Comparison of ENCODE assay signal across 9 cellular contexts in the genomic region with DNA sequence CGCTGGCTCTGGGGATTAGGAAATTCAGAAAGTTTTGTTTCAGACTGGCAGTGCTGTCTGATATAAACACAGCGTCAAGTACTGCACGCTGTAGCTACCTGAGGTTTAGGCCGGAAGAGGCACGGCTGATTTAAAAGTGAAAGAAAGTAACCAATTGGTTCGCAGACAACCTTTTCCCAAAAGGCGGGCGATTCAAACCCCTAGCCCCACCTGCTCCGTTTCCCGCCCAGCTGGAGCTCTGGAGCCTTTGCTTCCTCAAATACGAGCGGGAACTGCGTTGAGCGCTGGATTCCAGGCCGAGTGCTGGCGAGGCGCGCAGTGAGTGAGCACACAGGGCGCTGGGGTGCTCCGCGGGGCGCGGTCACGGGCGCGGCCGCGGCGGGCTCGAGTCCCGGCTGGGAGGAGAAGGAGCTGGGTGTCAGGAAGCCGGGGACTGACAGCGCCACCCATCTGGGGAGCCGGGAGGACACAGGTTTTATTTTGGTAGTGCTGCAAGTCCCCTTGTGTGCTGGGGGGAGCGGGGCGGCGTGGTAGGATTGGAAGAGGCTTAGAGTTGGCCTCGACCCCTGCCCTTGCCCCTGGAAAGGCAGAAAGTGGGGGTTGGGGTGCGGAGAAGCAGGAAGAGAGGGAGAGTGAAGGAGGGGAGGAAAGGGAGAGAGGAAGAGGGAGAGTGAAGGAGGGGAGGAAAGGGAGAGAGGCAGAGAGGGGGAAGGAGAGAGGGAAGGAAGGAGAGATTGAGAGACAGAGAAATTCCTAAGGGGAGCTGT. TPM values are rescaled to one million over a fixed set of nuclear protein-coding genes. Genes with fewer than 3 reads are reported as not detected.
DNase-seq lines count a peak whose midpoint lies in the region; ATAC-seq, FAIRE-seq and TF ChIP-seq lines count a peak whose summit lies in the region.
"Had no signal": no experiment of that assay in that cellular context is flagged by ENCODE, and none has a peak within 500 bp of the region (broad histone marks: within the 10 kb centered on the region; RNA-seq: fewer than 3 reads in every experiment).

No MANE protein-coding gene starts in this region.

- no peak overlapping the region; the same call in 1 of the 2 replicates for H4K8ac ChIP-seq in H1 (ENCODE audit: extremely low read depth, insufficient read depth, low read length)

- 0 out of 2 replicates have a peak overlapping the region, but pooled peaks have one; percentile 32 for H2BK15ac ChIP-seq in H1 (ENCODE audit: low read length)

- peaks cover 0 to 8% (median 0%) of the 10 kb centered on the region in 4 experiments; a peak in 4 of 7 replicates for H3K4me1 ChIP-seq in H1 (replicated peaks in 1 of 4; ENCODE audit: control insufficient read depth in 3 of 4, insufficient read depth in 4 of 4, low read length in 3 of 4)

- peak overlapping the region; percentile 80 for H3K4ac ChIP-seq in H1 (replicated peaks; ENCODE audit: insufficient read length, low read depth, low read length)

- no peaks in the 10 kb centered on the region for H3K36me3 ChIP-seq in BJ (ENCODE audit: control insufficient read depth, insufficient read depth, low read length)
- H3K36me3 ChIP-seq in H1 (ENCODE audit: control insufficient read depth in 2 of 4, insufficient read depth in 4 of 4, low read length in 3 of 4) = peaks cover 0 to 10% (median 2%) of the 10 kb centered on the region in 4 experiments; a peak in 6 of 8 replicates

- no peaks in the 10 kb centered on the region for H3K79me1 ChIP-seq in H1 (ENCODE audit: low read depth, low read length)

- peak overlapping the region; percentile 54 to 69 for H3K4me2 ChIP-seq in H1 (ENCODE audit: insufficient read depth in 1 of 2, low read depth in 2 of 2, low read length in 2 of 2)

- CTCF ChIA-PET in BJ (lab: Yijun Ruan, JAX) (interaction anchor here (0.6 to 6.6 kb wide), 5 partner anchors 9 to 568 kb away, joined by 4 to 56 read pairs (median 9); a partner anchor contains a TSS), H1 (lab: Charles Lee; ENCODE audit: partially characterized antibody) (interaction anchor here (0.6 to 6.1 kb wide), 11 partner anchors 9 to 490 kb away, joined by 3 to 65 read pairs (median 4); a partner anchor contains a TSS)

- TF ChIP-seq CTCF in BJ (IDR thresholded peaks at IDR 0.05; ENCODE audit: insufficient read depth, low read depth, low read length) = 0 out of 2 replicates have a peak, but pooled peaks have one; percentile 8
- TF ChIP-seq CTCF in H1 (IDR thresholded peaks at IDR 0.05; ENCODE audit: control extremely low read depth in 1 of 3, insufficient read depth in 1 of 3, low read depth in 1 of 3, low read length in 3 of 3) = peak; percentile 5 to 33 (median 17); a peak in 3 of 4 replicates

- no peak overlapping the region for H3K18ac ChIP-seq in H1 (ENCODE audit: extremely low read depth, low read length)

- 0 out of 2 replicates have a peak overlapping the region, but pooled peaks have one; percentile 42 for H2BK12ac ChIP-seq in H1 (ENCODE audit: low read depth, low read length)

- peak; percentile 87 for FAIRE-seq in H1 (lab: Jason Lieb, UNC)

- DNase-seq in BJ (ENCODE audit: low read depth) (peak; percentile 42), NCI-H526 treated with DMSO at 0.1 percent for 48 hours (lab: John Stamatoyannopoulos, UW) (peak; percentile 62), H1 (ENCODE audit: low read depth in 1 of 2, low spot score in 2 of 2) (peak; percentile 70 to 87), medulla oblongata (ENCODE audit: extremely low spot score) (peak; percentile 81)
- DNase-seq in activated CD8-positive, alpha-beta memory T cell treated with anti-CD3 and anti-CD28 coated beads for 24 hours = peak; percentile 84
- DNase-seq in stimulated activated CD8-positive, alpha-beta memory T cell treated with anti-CD3 and anti-CD28 coated beads, Interleukin-12 subunit alpha, Interleukin-12 subunit beta, amount 100 ng/mL, for 24 hours (ENCODE audit: extremely low read depth) = peak; percentile 35

- no peak overlapping the region for H2AK5ac ChIP-seq in H1 (ENCODE audit: low read depth, low read length)

- H3K56ac ChIP-seq in H1 (replicated peaks; ENCODE audit: insufficient read length, low read depth, low read length) = no peak overlapping the region

- peak; percentile 60 for ATAC-seq in HG03439 (IDR thresholded peaks at IDR 0.05; ENCODE audit: unreplicated experiment)

- 0 out of 4 replicates have a peak, but pooled peaks of 1 of the 2 experiments have one; percentile 3 for TF ChIP-seq RAD21 in H1 (IDR thresholded peaks at IDR 0.05 in 1 of 2, conservative IDR thresholded peaks at IDR 0.05 in 1 of 2; ENCODE audit: low read depth in 2 of 2, low read length in 2 of 2)

- 1% methylated on average over 38 of the region's 39 CpGs; no CpG with 5 or more reads in 1 of the 2 experiments for WGBS in H1 (ENCODE audit: extremely low coverage in 1 of 2, insufficient coverage in 1 of 2, insufficient read length in 1 of 2, insufficient replicate concordance in 2 of 2, low coverage in 1 of 2, low lambda C conversion rate in 2 of 2, missing lambda C conversion rate in 1 of 2), 2 experiments

- peak overlapping the region; percentile 20; the same call in 1 of the 2 replicates for H3K27ac ChIP-seq in H1 (ENCODE audit: low read depth, low read length)

- H3K4me3 ChIP-seq in BJ (ENCODE audit: low read depth, low read length) (peak overlapping the region; percentile 46), H1 (ENCODE audit: extremely low read depth in 1 of 4, insufficient read depth in 2 of 4, low read depth in 3 of 4, low read length in 4 of 4) (peak overlapping the region; percentile 37 to 75 (median 48))

- TF ChIP-seq EP300 in H1 (IDR thresholded peaks at IDR 0.05; ENCODE audit: borderline replicate concordance in 1 of 2, low read depth in 2 of 2, low read length in 2 of 2) = no peak

- no peaks in the 10 kb centered on the region for H3K27me3 ChIP-seq in BJ (ENCODE audit: control insufficient read depth, insufficient read depth, low read length)
- H3K27me3 ChIP-seq in H1 (replicated peaks in 1 of 4; ENCODE audit: control insufficient read depth in 3 of 4, extremely low read depth in 1 of 4, insufficient read depth in 3 of 4, low read length in 3 of 4) = no peaks in the 10 kb centered on the region; a peak in 1 of 7 replicates

- POLR2A ChIA-PET in BJ (lab: Charles Lee) (interaction anchor here (0.9 kb wide), 1 partner anchor 39 kb away, joined by 3 read pairs; no protein-coding TSS in a partner anchor), H1 (lab: Charles Lee; ENCODE audit: partially characterized antibody) (interaction anchor here (0.7 to 2.2 kb wide), 12 partner anchors 13 to 566 kb away, joined by 3 to 15 read pairs (median 4); a partner anchor contains a TSS)

- peaks cover 0 to 10% of the 10 kb centered on the region in 2 experiments; a peak in 2 of 4 replicates for H3K79me2 ChIP-seq in H1 (ENCODE audit: control insufficient read depth in 1 of 2, insufficient read depth in 2 of 2, low read length in 2 of 2)

- H4K5ac ChIP-seq in H1 (ENCODE audit: insufficient read length, low read depth, low read length) = peak overlapping the region; percentile 15

- peaks cover 6% of the 10 kb centered on the region; the same call in 1 of the 2 replicates for H3K23me2 ChIP-seq in H1 (ENCODE audit: low read depth, low read length)

- H2BK120ac ChIP-seq in H1 (replicated peaks; ENCODE audit: low read depth, low read length) = no peak overlapping the region

- H2AFZ ChIP-seq in H1 (ENCODE audit: low read length) = no peak overlapping the region

- H2BK20ac ChIP-seq in H1 (ENCODE audit: low read length) = no peak overlapping the region

- peak overlapping the region; percentile 14 for H4K91ac ChIP-seq in H1 (replicated peaks; ENCODE audit: insufficient read length, low read length)

- H3K9me3 ChIP-seq in H1 (ENCODE audit: insufficient read depth in 2 of 2, low read depth in 1 of 2, low read length in 1 of 2) = no peaks in the 10 kb centered on the region

- peak overlapping the region; percentile 26 to 79 (median 32); a peak in 6 of 7 replicates for H3K9ac ChIP-seq in H1 (replicated peaks in 1 of 4; ENCODE audit: extremely low read depth in 1 of 4, low read depth in 3 of 4, low read length in 3 of 4)

- H4K20me1 ChIP-seq in H1 (replicated peaks in 1 of 2; ENCODE audit: control insufficient read depth in 1 of 2, insufficient read depth in 2 of 2, low read length in 2 of 2) = peaks cover 2 to 3% of the 10 kb centered on the region in 2 experiments

- TF ChIP-seq POLR2A in GM19099 (IDR thresholded peaks at IDR 0.05; ENCODE audit: extremely low read depth, insufficient read length, low read depth) = peak; percentile 65
- TF ChIP-seq POLR2A in H1 (IDR thresholded peaks at IDR 0.05; ENCODE audit: control extremely low read depth in 1 of 2, low read depth in 2 of 2, low read length in 2 of 2) = peak in 1 of 2 experiments; percentile 65; a peak in 2 of 3 replicates

- no peak overlapping the region for H3K23ac ChIP-seq in H1 (ENCODE audit: insufficient read length)

- no peak overlapping the region for H3K14ac ChIP-seq in H1 (ENCODE audit: insufficient read length)

- H2BK5ac ChIP-seq in H1 (ENCODE audit: low read depth, low read length) = peak overlapping the region; percentile 66

RNA-seq across cellular contexts. Expression of a gene that starts 2.1 kb away (rescaled TPM):
- 19.7 and 30.3 TPM in 2 replicates for polyA plus RNA-seq in BJ (2011; rRNA removed)
- polyA minus RNA-seq in BJ (2011; rRNA and poly(A)+ RNA removed) = 9.5 and 10.9 TPM in 2 replicates
- total RNA-seq in H1 (2021; fragmentation: NEBNext Ultra II Directional; extraction: Animal tissue kit (Norgen Biotek cat#: 25700)) = 29.9 and 31.1 TPM in 2 replicates
- 7.4 and 10.2 TPM in 2 replicates for polyA plus RNA-seq in H1 (2011; rRNA removed)
- polyA plus RNA-seq in H1 (2011; cell fraction: cytosol; rRNA removed) = 15.8 TPM
- polyA plus RNA-seq in H1 (2011; cell fraction: nucleus; rRNA removed) = 10.5 TPM
- polyA plus RNA-seq in H1 (2012, experiment 1 of 2) = 13.8 to 25.1 TPM (median 16.9 TPM) in 4 replicates
- polyA plus RNA-seq in H1 (2012, experiment 2 of 2) = 1.7 TPM
- polyA plus RNA-seq in H1 (2013, experiment 1 of 2) = 29.3 TPM
- 30.3 TPM for polyA plus RNA-seq in H1 (2013, experiment 2 of 2)
- polyA minus RNA-seq in H1 (2011; rRNA and poly(A)+ RNA removed) = 12.3 and 17.5 TPM in 2 replicates
- 7.4 TPM for polyA minus RNA-seq in H1 (2011; cell fraction: cytosol; rRNA and poly(A)+ RNA removed)
- polyA minus RNA-seq in H1 (2011; cell fraction: nucleus; rRNA and poly(A)+ RNA removed) = 21.1 TPM

RNA-seq across cellular contexts. Expression of a gene that starts 27.2 kb away (rescaled TPM):
- polyA plus RNA-seq in BJ (2011; rRNA removed) = 0.98 and 1.2 TPM in 2 replicates
- polyA minus RNA-seq in BJ (2011; rRNA and poly(A)+ RNA removed) = 2.4 and 2.6 TPM in 2 replicates
- total RNA-seq in H1 (2021; fragmentation: NEBNext Ultra II Directional; extraction: Animal tissue kit (Norgen Biotek cat#: 25700)) = 18.8 and 20.0 TPM in 2 replicates
- 5.1 and 13.0 TPM in 2 replicates for polyA plus RNA-seq in H1 (2011; rRNA removed)
- 5.0 TPM for polyA plus RNA-seq in H1 (2011; cell fraction: cytosol; rRNA removed)
- polyA plus RNA-seq in H1 (2011; cell fraction: nucleus; rRNA removed) = 16.5 TPM
- 13.9 to 17.3 TPM (median 16.1 TPM) in 4 replicates for polyA plus RNA-seq in H1 (2012, experiment 1 of 2)
- 19.0 TPM for polyA plus RNA-seq in H1 (2012, experiment 2 of 2)
- polyA plus RNA-seq in H1 (2013, experiment 1 of 2) = 9.8 TPM
- polyA plus RNA-seq in H1 (2013, experiment 2 of 2) = 9.2 TPM
- polyA minus RNA-seq in H1 (2011; rRNA and poly(A)+ RNA removed) = 11.0 and 13.6 TPM in 2 replicates
- 16.3 TPM for polyA minus RNA-seq in H1 (2011; cell fraction: cytosol; rRNA and poly(A)+ RNA removed)
- 19.6 TPM for polyA minus RNA-seq in H1 (2011; cell fraction: nucleus; rRNA and poly(A)+ RNA removed)

RNA-seq across cellular contexts. Expression of a gene that starts 37.7 kb away (rescaled TPM):
- 0.76 and 1.9 TPM in 2 replicates for polyA plus RNA-seq in BJ (2011; rRNA removed)
- polyA minus RNA-seq in BJ (2011; rRNA and poly(A)+ RNA removed) = 0.67 and 0.95 TPM in 2 replicates
- total RNA-seq in H1 (2021; fragmentation: NEBNext Ultra II Directional; extraction: Animal tissue kit (Norgen Biotek cat#: 25700)) = 38.1 and 40.0 TPM in 2 replicates
- 2.4 and 4.8 TPM in 2 replicates for polyA plus RNA-seq in H1 (2011; rRNA removed)
- polyA plus RNA-seq in H1 (2011; cell fraction: cytosol; rRNA removed) = 7.5 TPM
- 5.0 TPM for polyA plus RNA-seq in H1 (2011; cell fraction: nucleus; rRNA removed)
- 11.0 to 24.2 TPM (median 15.3 TPM) in 4 replicates for polyA plus RNA-seq in H1 (2012, experiment 1 of 2)
- polyA plus RNA-seq in H1 (2012, experiment 2 of 2) = 0.72 TPM
- 23.2 TPM for polyA plus RNA-seq in H1 (2013, experiment 1 of 2)
- 21.3 TPM for polyA plus RNA-seq in H1 (2013, experiment 2 of 2)
- polyA minus RNA-seq in H1 (2011; rRNA and poly(A)+ RNA removed) = 23.6 and 43.3 TPM in 2 replicates
- polyA minus RNA-seq in H1 (2011; cell fraction: cytosol; rRNA and poly(A)+ RNA removed) = 9.8 TPM
- polyA minus RNA-seq in H1 (2011; cell fraction: nucleus; rRNA and poly(A)+ RNA removed) = 69.0 TPM

RNA-seq across cellular contexts. Expression of a gene that starts 58.7 kb away (rescaled TPM):
- not detected in 2 replicates for polyA plus RNA-seq in BJ (2011; rRNA removed)
- polyA minus RNA-seq in BJ (2011; rRNA and poly(A)+ RNA removed) = not detected in 2 replicates
- total RNA-seq in H1 (2021; fragmentation: NEBNext Ultra II Directional; extraction: Animal tissue kit (Norgen Biotek cat#: 25700)) = not detected in 2 replicates
- polyA plus RNA-seq in H1 (2011; rRNA removed) = 0.08 TPM in 1 of 2 replicates, not detected in the other
- not detected for polyA plus RNA-seq in H1 (2011; cell fraction: cytosol; rRNA removed)
- polyA plus RNA-seq in H1 (2011; cell fraction: nucleus; rRNA removed) = not detected
- polyA plus RNA-seq in H1 (2012, experiment 1 of 2) = 0.21 to 0.41 TPM in 2 of 4 replicates, not detected in the others
- not detected for polyA plus RNA-seq in H1 (2012, experiment 2 of 2)
- polyA plus RNA-seq in H1 (2013, experiment 1 of 2) = not detected
- polyA plus RNA-seq in H1 (2013, experiment 2 of 2) = not detected
- polyA minus RNA-seq in H1 (2011; rRNA and poly(A)+ RNA removed) = not detected in 2 replicates
- polyA minus RNA-seq in H1 (2011; cell fraction: cytosol; rRNA and poly(A)+ RNA removed) = not detected
- polyA minus RNA-seq in H1 (2011; cell fraction: nucleus; rRNA and poly(A)+ RNA removed) = not detected
- total RNA-seq: activated CD8-positive, alpha-beta memory T cell treated with anti-CD3 and anti-CD28 coated beads for 36 hours had no signal

Comparison
In these comparisons a context has a peak if more than half of its experiments do, and no peak if none do; other contexts are left out.
1. Peak in every context shown above with its lines: DNase-seq, ATAC-seq, H3K4me3 ChIP-seq and H3K27ac ChIP-seq.